ENCODE assay signal across 14 cellular contexts in the genomic region with DNA sequence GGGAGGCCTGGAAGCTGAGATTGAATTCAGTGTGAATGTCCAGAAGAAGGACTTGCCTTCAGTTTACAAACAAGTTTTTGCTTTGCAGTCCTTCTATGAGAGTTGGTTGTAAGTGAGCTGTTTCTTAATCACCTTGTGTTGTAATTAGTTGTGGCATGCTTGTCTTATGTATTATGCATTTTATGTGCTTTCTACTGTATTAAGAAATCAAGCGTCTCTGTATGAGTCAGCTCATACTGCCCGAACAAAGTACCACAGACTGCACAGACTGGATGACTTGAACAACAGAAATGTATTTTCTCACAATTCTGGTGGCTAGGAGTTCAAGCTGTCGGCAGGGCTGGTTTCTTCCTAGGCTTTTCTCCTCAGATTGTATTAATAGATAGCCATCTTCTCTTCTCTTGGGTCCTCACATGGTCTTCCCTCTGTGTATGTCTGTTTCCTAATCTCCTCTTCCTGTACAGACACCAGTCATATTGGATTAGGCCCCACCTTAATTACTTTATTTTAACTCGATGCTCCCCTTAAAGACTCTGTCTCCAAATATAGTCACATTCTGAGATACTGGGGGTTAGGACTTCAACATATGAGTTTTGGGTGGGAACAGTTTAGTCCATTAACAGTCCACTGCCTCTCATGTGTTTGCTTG.
DNase-seq lines count a peak whose midpoint lies in the region; ATAC-seq and TF ChIP-seq lines count a peak whose summit lies in the region.
"Had no signal": no experiment of that assay in that cellular context is flagged by ENCODE, and none has a peak within 500 bp of the region (broad histone marks: within the 10 kb centered on the region; RNA-seq: fewer than 3 reads in every experiment).

No MANE protein-coding gene starts in this region.

- H2BK15ac ChIP-seq in IMR-90 (ENCODE audit: low read depth, low read length), result no peak overlapping the region; the same call in 2 of the 3 replicates

- H3K79me1 ChIP-seq in IMR-90 (ENCODE audit: low read depth in 1 of 2, low read length in 2 of 2), result peaks cover 0 to 4% of the 10 kb centered on the region in 2 experiments; a peak in 2 of 4 replicates

- peak overlapping the region; percentile 85 for H2BK5ac ChIP-seq in IMR-90 (ENCODE audit: low read depth, low read length, poor library complexity, severe bottlenecking)

- peak overlapping the region; percentile 87 for H3K27ac ChIP-seq in ACC112 (ENCODE audit: low read depth, low read length)
- peak overlapping the region; percentile 47; the same call in 1 of the 2 replicates for H3K27ac ChIP-seq in IMR-90 (ENCODE audit: insufficient read depth, low read length)
- H3K27ac ChIP-seq: left ventricle myocardium inferior, PC-9 had no signal

- DNase-seq in IMR-90 (peak; percentile 97), astrocyte of the cerebellum (ENCODE audit: low read depth) (peak; percentile 84), kidney glomerular epithelial cell (lab: John Stamatoyannopoulos, UW) (peak; percentile 41), putamen (ENCODE audit: low spot score) (no peak), germinal center (ENCODE audit: low spot score) (no peak)
- DNase-seq: activated CD4-positive, alpha-beta T cell treated with anti-CD3 and anti-CD28 coated beads for 4 hours; activated naive CD8-positive, alpha-beta T cell treated with anti-CD3 and anti-CD28 coated beads, Interleukin-2, amount 10 ng/mL, durations not matched to agents 7 days and 5 days; left ventricle myocardium inferior; NCI-H146; right cardiac atrium had no signal

- intact Hi-C loops in IMR-90 (cut with micrococcal nuclease), result no loop called here

- peak overlapping the region; percentile 83 for H3K4me2 ChIP-seq in IMR-90 (ENCODE audit: low read depth, low read length)
- H3K4me2 ChIP-seq: PC-9 had no signal

- peak overlapping the region; percentile 15; the same call in 1 of the 2 replicates for H3K14ac ChIP-seq in IMR-90 (replicated peaks; ENCODE audit: low read depth, low read length)

- H3K79me2 ChIP-seq in ACC112 (ENCODE audit: control insufficient read depth, insufficient read depth, low read length, unreplicated experiment), result no peaks in the 10 kb centered on the region

- 0 out of 2 replicates have a peak, but pooled peaks have one; percentile 10 for TF ChIP-seq RAD21 in IMR-90 (IDR thresholded peaks at IDR 0.05; ENCODE audit: low read length)

- peaks cover 9% of the 10 kb centered on the region for H3K9me1 ChIP-seq in IMR-90 (ENCODE audit: insufficient read depth, low read length)

- dilution Hi-C loops in IMR-90 (cut with HindIII; ENCODE audit: low sequenced_read_pairs, unreplicated experiment), result no loop called here

- no peaks in the 10 kb centered on the region for H3K27me3 ChIP-seq in ACC112 (ENCODE audit: insufficient read depth, low read length)
- H3K27me3 ChIP-seq in IMR-90 (ENCODE audit: control insufficient read depth, insufficient read depth, low read length), result no peaks in the 10 kb centered on the region

- POLR2A ChIA-PET in IMR-90 (lab: Charles Lee; ENCODE audit: unreplicated experiment), result no interaction called here

- peak overlapping the region; percentile 12 to 34; a peak in 2 of 4 replicates for H4K8ac ChIP-seq in IMR-90 (ENCODE audit: low read depth in 2 of 2, low read length in 2 of 2)

- peaks cover 14% of the 10 kb centered on the region for H3K4me1 ChIP-seq in ACC112 (ENCODE audit: control insufficient read depth, insufficient read depth, low read length, unreplicated experiment)
- H3K4me1 ChIP-seq in IMR-90 (ENCODE audit: control insufficient read depth, insufficient read depth, low read length), result peaks cover 11% of the 10 kb centered on the region
- H3K4me1 ChIP-seq: left ventricle myocardium inferior had no signal

- 0% methylated on average over 1 of the region's 4 CpGs; no CpG with 5 or more reads in 1 of the 2 experiments for WGBS in IMR-90 (ENCODE audit: extremely low coverage in 2 of 2, insufficient read length in 1 of 2), 2 experiments

- H3K4me3 ChIP-seq in ACC112 (ENCODE audit: low read depth, low read length) (peak overlapping the region; percentile 37; the same call in 1 of the 2 replicates), IMR-90 (ENCODE audit: insufficient read depth, low read depth, low read length) (no peak overlapping the region), astrocyte of the cerebellum (ENCODE audit: low read depth, low read length) (no peak overlapping the region)
- H3K4me3 ChIP-seq: left ventricle myocardium inferior, PC-9 had no signal

- peak overlapping the region; percentile 13; the same call in 1 of the 2 replicates for H3K56ac ChIP-seq in IMR-90 (ENCODE audit: extremely low read depth, insufficient read depth, low read length)

- peak overlapping the region; percentile 44 for H2BK20ac ChIP-seq in IMR-90 (ENCODE audit: low read depth, low read length)

- no peak overlapping the region for H4K91ac ChIP-seq in IMR-90 (ENCODE audit: insufficient read depth, low read depth, low read length)

- H2BK120ac ChIP-seq in IMR-90 (ENCODE audit: low read depth, low read length), result peak overlapping the region; percentile 50

- H4K5ac ChIP-seq in IMR-90 (ENCODE audit: low read depth, low read length), result peak overlapping the region; percentile 38; the same call in 1 of the 2 replicates

- no peaks in the 10 kb centered on the region for H3K9me3 ChIP-seq in IMR-90 (ENCODE audit: control insufficient read depth, insufficient read depth, low read length)
- H3K9me3 ChIP-seq: left ventricle myocardium inferior had no signal

- H4K20me1 ChIP-seq in IMR-90 (ENCODE audit: insufficient read depth, low read length), result no peaks in the 10 kb centered on the region

- no peak for TF ChIP-seq POLR2A in IMR-90 (IDR thresholded peaks at IDR 0.05; ENCODE audit: low read depth, low read length)

- H2AFZ ChIP-seq in ACC112 (ENCODE audit: low read length, unreplicated experiment) (peak overlapping the region; percentile 99), IMR-90 (replicated peaks; ENCODE audit: low read length, poor library complexity) (no peak overlapping the region)
- H2AFZ ChIP-seq: PC-9 had no signal

- no TSS peak for BruUV-seq in IMR-90 (replicated peaks; lab: Mats Ljungman, UMichigan)

- peak; percentile 95 for ATAC-seq in IMR-90 (ENCODE audit: low read depth)
- ATAC-seq in GM18868 (IDR thresholded peaks at IDR 0.05; ENCODE audit: unreplicated experiment), result no peak
- ATAC-seq in activated CD4-positive, CD25-positive, alpha-beta regulatory T cell treated with anti-CD3 and anti-CD28 coated beads, Interleukin-2, amount 50 U/mL, for 24 hours, result no peak
- ATAC-seq: right cardiac atrium had no signal

- H3K23ac ChIP-seq in IMR-90 (ENCODE audit: low read depth, low read length), result peak overlapping the region; percentile 57; the same call in 1 of the 2 replicates

- CTCF ChIA-PET in IMR-90 (lab: Yijun Ruan, JAX), result interaction anchor here (0.8 to 0.9 kb wide), 3 partner anchors 10 to 64 kb away, joined by 3 read pairs; no protein-coding TSS in a partner anchor

- H2AK5ac ChIP-seq in IMR-90 (ENCODE audit: low read depth, low read length), result no peak overlapping the region

- H3K9ac ChIP-seq in IMR-90 (ENCODE audit: low read depth, low read length), result peak overlapping the region; percentile 9; the same call in 1 of the 2 replicates

- H3K4ac ChIP-seq in IMR-90 (ENCODE audit: low read depth, low read length), result peak overlapping the region; percentile 40

- no peak overlapping the region for H2AK9ac ChIP-seq in IMR-90 (replicated peaks; ENCODE audit: low read depth, low read length, poor library complexity)

- in situ Hi-C loops in IMR-90 (cut with MboI; ENCODE audit: low sequenced_read_pairs), result no loop called here
- in situ Hi-C loops in astrocyte of the cerebellum (cut with HindIII; ENCODE audit: low sequenced_read_pairs), result no loop called here

- H3K36me3 ChIP-seq in ACC112 (ENCODE audit: insufficient read depth, low read length), result no peaks in the 10 kb centered on the region
- no peaks in the 10 kb centered on the region; the same call in 1 of the 2 replicates for H3K36me3 ChIP-seq in IMR-90 (ENCODE audit: control insufficient read depth, insufficient read depth, low read length)
- H3K36me3 ChIP-seq: left ventricle myocardium inferior had no signal

- TF ChIP-seq CTCF in IMR-90 (conservative IDR thresholded peaks at IDR 0.05; ENCODE audit: low read depth, low read length) (no peak), astrocyte of the cerebellum (IDR thresholded peaks at IDR 0.05; ENCODE audit: low read depth, low read length, missing control alignments) (no peak)

- H3K18ac ChIP-seq in IMR-90 (ENCODE audit: low read depth, low read length), result peak overlapping the region; percentile 82; the same call in 1 of the 2 replicates

TF ChIP-seq in IMR-90, 13 proteins besides CTCF, POLR2A, EP300 and RAD21 (continues in another document):
- TF ChIP-seq NFE2L2 (IDR thresholded peaks at IDR 0.05; ENCODE audit: low read depth, low read length) (0 out of 2 replicates have a peak, but pooled peaks have one; percentile 22), BHLHE40 (IDR thresholded peaks at IDR 0.05; ENCODE audit: low read depth, low read length) (peak; percentile 69), MAZ (IDR thresholded peaks at IDR 0.05; ENCODE audit: borderline replicate concordance, low read depth, low read length) (no peak), ELK1 (IDR thresholded peaks at IDR 0.05; ENCODE audit: borderline replicate concordance, low read depth, low read length) (no peak), MXI1 (IDR thresholded peaks at IDR 0.05; ENCODE audit: borderline replicate concordance, low read depth, low read length) (no peak), RCOR1 (IDR thresholded peaks at IDR 0.05; ENCODE audit: insufficient replicate concordance, low read length) (no peak), CEBPB (IDR thresholded peaks at IDR 0.05; ENCODE audit: low read depth, low read length) (peak; percentile 94), FOS (IDR thresholded peaks at IDR 0.05; ENCODE audit: low read depth, low read length) (peak; percentile 96)
- TF ChIP-seq, protein P1, sequence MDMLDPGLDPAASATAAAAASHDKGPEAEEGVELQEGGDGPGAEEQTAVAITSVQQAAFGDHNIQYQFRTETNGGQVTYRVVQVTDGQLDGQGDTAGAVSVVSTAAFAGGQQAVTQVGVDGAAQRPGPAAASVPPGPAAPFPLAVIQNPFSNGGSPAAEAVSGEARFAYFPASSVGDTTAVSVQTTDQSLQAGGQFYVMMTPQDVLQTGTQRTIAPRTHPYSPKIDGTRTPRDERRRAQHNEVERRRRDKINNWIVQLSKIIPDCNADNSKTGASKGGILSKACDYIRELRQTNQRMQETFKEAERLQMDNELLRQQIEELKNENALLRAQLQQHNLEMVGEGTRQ (IDR thresholded peaks at IDR 0.05; ENCODE audit: low read depth, low read length), result no peak

Comparison
In these comparisons a context has a peak if more than half of its experiments do, and no peak if none do; other contexts are left out.
1. DNase-seq: peak in IMR-90 (single experiment), astrocyte of the cerebellum (single experiment) and kidney glomerular epithelial cell (single experiment); none in putamen (single experiment) and germinal center (single experiment).